8 cellular contexts compared by ENCODE assay signal in the genomic region with DNA sequence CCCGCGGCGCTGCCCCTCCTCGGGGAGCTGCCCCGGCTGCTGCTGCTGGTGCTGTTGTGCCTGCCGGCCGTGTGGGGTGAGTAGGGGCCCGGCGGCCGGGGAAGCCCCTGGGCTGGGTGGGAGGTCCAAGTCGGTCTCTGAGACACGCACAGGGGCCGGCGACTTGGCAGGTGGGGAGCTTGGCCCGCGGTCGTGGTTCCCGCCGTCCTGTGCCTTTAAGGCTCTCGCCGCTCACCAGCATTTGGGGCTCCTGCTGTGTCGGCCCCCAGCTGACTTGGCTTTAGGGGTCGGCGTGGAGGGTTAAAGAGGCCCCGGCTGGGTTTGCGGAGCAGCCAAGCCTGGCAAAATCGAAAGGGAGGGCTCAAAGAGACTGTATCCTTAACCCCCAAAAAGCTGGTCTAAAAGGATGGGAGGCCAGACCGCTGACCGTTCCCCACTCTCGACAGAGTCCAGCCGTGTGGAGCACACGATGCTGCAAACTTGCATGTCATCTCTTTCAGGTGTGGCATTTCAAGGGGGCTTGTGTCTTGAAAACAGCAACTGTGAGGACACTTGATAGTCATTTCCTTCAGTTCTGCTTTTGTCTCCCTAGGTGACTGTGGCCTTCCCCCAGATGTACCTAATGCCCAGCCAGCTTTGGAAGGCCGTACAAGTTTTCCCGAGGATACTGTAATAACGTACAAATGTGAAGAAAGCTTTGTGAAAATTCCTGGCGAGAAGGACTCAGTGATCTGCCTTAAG. TPM values are rescaled to one million over a fixed set of nuclear protein-coding genes. Genes with fewer than 3 reads are reported as not detected.
DNase-seq lines count a peak whose midpoint lies in the region; ATAC-seq and TF ChIP-seq lines count a peak whose summit lies in the region.

No MANE protein-coding gene starts in this region.

- peaks cover 25% of the 10 kb centered on the region for H3K4me1 Mint-ChIP-seq in T-helper 17 cell
- peaks cover 26 to 34% of the 10 kb centered on the region in 2 donors for H3K4me1 Mint-ChIP-seq in natural killer cell

- H3K27me3 ChIP-seq in esophagus muscularis mucosa: no peaks in the 10 kb centered on the region

- H3K9me3 ChIP-seq in T-helper 17 cell (ENCODE audit: control insufficient read depth, low read length, poor library complexity, severe bottlenecking) (no peaks in the 10 kb centered on the region), esophagus muscularis mucosa (no peaks in the 10 kb centered on the region)

- H3K4me3 ChIP-seq in esophagus muscularis mucosa: peak overlapping the region; percentile 86 to 99 (median 95)

- H3K27me3 Mint-ChIP-seq in T-helper 17 cell: no peaks in the 10 kb centered on the region
- no peaks in the 10 kb centered on the region for H3K27me3 Mint-ChIP-seq in natural killer cell (ENCODE audit: low read depth in 2 of 2)

- H3K36me3 ChIP-seq in esophagus muscularis mucosa: peaks cover 0 to 27% (median 15%) of the 10 kb centered on the region in 4 donors

- peaks cover 8 to 27% (median 21%) of the 10 kb centered on the region in 4 donors for H3K4me1 ChIP-seq in esophagus muscularis mucosa

- intact Hi-C loops in esophagus muscularis mucosa (cut with DNase I): loop anchor here (10.0 kb wide), 1 partner anchor 237 kb away; the partner anchor contains the start of gene C4BPB
- intact Hi-C loops in natural killer cell (cut with micrococcal nuclease): loop anchor here (1.0 to 10.0 kb wide), 5 partner anchors 14 to 503 kb away; partner anchors contain the start of genes FCMR, PFKFB2 and YOD1

- 4% methylated on average over 4 of the region's 36 CpGs for WGBS in esophagus muscularis mucosa

- TF ChIP-seq EP300 in esophagus muscularis mucosa (IDR thresholded peaks at IDR 0.05): no peak

- no peak for TF ChIP-seq CTCF in esophagus muscularis mucosa (IDR thresholded peaks at IDR 0.05)
- no peak for TF ChIP-seq CTCF in natural killer cell (IDR thresholded peaks at IDR 0.05)

- H3K4me3 Mint-ChIP-seq in T-helper 17 cell (peak overlapping the region; percentile 97), natural killer cell (peak overlapping the region; percentile 95)

- DNase-seq in DMS 273 (lab: John Stamatoyannopoulos, UW; ENCODE audit: unreplicated experiment) (peak; percentile 48), DMS 273 treated with DMSO at 0.1 percent for 48 hours (lab: John Stamatoyannopoulos, UW) (no peak), T-helper 17 cell (no peak), esophagus muscularis mucosa (ENCODE audit: extremely low spot score) (no peak), natural killer cell (no peak), NCI-H1930 (lab: John Stamatoyannopoulos, UW) (no peak), HCEC 1CT (no peak)

- no peak for TF ChIP-seq POLR2A in esophagus muscularis mucosa (IDR thresholded peaks at IDR 0.05; ENCODE audit: low read depth)

- H3K36me3 Mint-ChIP-seq in T-helper 17 cell (ENCODE audit: low read depth) (peaks cover 4% of the 10 kb centered on the region), natural killer cell (peaks cover 6% of the 10 kb centered on the region)

- H3K27ac Mint-ChIP-seq in T-helper 17 cell (peak overlapping the region; percentile 99), natural killer cell (peak overlapping the region; percentile 96 to 97)

- H3K27ac ChIP-seq in esophagus muscularis mucosa (replicated peaks in 1 of 4): peak overlapping the region; percentile 90 to 97 (median 93)

- ATAC-seq in HG03039 (IDR thresholded peaks at IDR 0.05; ENCODE audit: unreplicated experiment) (peak; percentile 0), T-helper 17 cell (no peak), natural killer cell (no peak)

- H3K9me3 Mint-ChIP-seq in natural killer cell: no peaks in the 10 kb centered on the region

RNA-seq across cellular contexts. Expression of gene CD55, which starts 0.5 kb away (rescaled TPM):
- total RNA-seq in T-helper 17 cell: 100 to 1,000 TPM in 1 of 2 donors, 10 to 100 TPM in 1; 98.3 to 133 TPM
- 10 to 100 TPM; 27.8 to 77.0 (median 47.4) TPM for total RNA-seq in esophagus muscularis mucosa
- 100 to 1,000 TPM in 2 of 3 donors, 10 to 100 TPM in 1; 80.7 to 138 (median 113) TPM for total RNA-seq in natural killer cell
